8 cellular contexts compared by ENCODE assay signal in the genomic region with DNA sequence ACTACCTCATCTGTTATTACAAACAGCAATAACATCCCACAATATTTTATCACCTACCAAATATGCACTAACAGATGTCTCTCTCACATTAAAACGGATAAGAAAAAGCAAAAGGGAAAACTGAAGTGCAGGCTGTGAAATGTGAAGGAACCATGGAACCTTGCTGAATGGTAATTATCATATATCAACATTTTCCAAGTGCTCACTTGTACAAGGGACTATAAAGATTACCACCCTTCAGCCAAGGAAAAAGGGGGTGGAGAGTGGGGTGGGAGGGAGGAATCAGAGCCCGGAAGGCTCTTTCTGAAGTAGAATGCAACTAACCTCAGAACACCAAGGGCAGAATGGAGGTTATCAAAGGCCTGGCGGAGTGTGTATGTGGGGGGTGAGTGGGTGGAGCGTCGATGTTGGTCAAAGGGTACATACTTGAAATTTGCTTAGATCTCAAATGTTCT. TPM values are rescaled to one million over a fixed set of nuclear protein-coding genes. Genes with fewer than 3 reads are reported as not detected.
DNase-seq lines count a peak whose midpoint lies in the region; ATAC-seq, FAIRE-seq and TF ChIP-seq lines count a peak whose summit lies in the region.

No MANE protein-coding gene starts in this region.

- TF ChIP-seq POLR2A in ovary (IDR thresholded peaks at IDR 0.05): no peak
- TF ChIP-seq POLR2A in body of pancreas (IDR thresholded peaks at IDR 0.05): no peak

- H3K36me3 ChIP-seq in ovary (no peaks in the 10 kb centered on the region), body of pancreas (replicated peaks in 1 of 2; ENCODE audit: insufficient read depth in 1 of 2, low read depth in 2 of 2) (no peaks in the 10 kb centered on the region)

- DNase-seq in activated naive CD4-positive, alpha-beta T cell treated with Interleukin-2 at 50 U/mL for 16 hours: peak; percentile 19
- DNase-seq in activated naive CD4-positive, alpha-beta T cell (lab: John Stamatoyannopoulos, UW): no peak
- DNase-seq in activated CD4-positive, alpha-beta T cell treated with anti-CD3 and anti-CD28 coated beads, Interleukin-2, amount 10 ng/mL, durations not matched to agents 24 days and 14 days: peak; percentile 79
- DNase-seq in epithelial cell of prostate (ENCODE audit: low read depth, low spot score) (no peak), ovary (no peak), RCC 7860 (ENCODE audit: low spot score) (no peak), body of pancreas (no peak)

- no peak for TF ChIP-seq EP300 in ovary (IDR thresholded peaks at IDR 0.05)

- 8 to 10% (median 10%) methylated on average over 5 of the region's 5 CpGs for WGBS in ovary, 3 donors
- 8 to 9% methylated on average over 5 of the region's 5 CpGs for WGBS in body of pancreas, 2 donors

- H3K4me1 ChIP-seq in ovary (ENCODE audit: insufficient read depth): peaks cover 2% of the 10 kb centered on the region
- peaks cover 10% of the 10 kb centered on the region for H3K4me1 ChIP-seq in body of pancreas

- H3K9me3 ChIP-seq in ovary: no peaks in the 10 kb centered on the region
- H3K9me3 ChIP-seq in body of pancreas: no peaks in the 10 kb centered on the region

- TF ChIP-seq CTCF in ovary (IDR thresholded peaks at IDR 0.05) (no peak), body of pancreas (IDR thresholded peaks at IDR 0.05) (no peak)

- intact Hi-C loops in activated CD4-positive, alpha-beta T cell treated with anti-CD3 and anti-CD28 coated beads, Interleukin-2, amount 10 ng/mL, durations not matched to agents 24 days and 14 days (cut with micrococcal nuclease): loop anchor here (1.0 to 5.0 kb wide), 2 partner anchors 86 to 91 kb away; a partner anchor contains a TSS
- intact Hi-C loops in ovary (cut with DNase I) (no loop called here), body of pancreas (cut with DNase I) (no loop called here)

- peaks cover 14% of the 10 kb centered on the region for H3K36me3 Mint-ChIP-seq in activated CD4-positive, alpha-beta T cell treated with anti-CD3 and anti-CD28 coated beads, Interleukin-2, amount 10 ng/mL, durations not matched to agents 24 days and 14 days (ENCODE audit: low read depth)

- H3K27me3 Mint-ChIP-seq in activated CD4-positive, alpha-beta T cell treated with anti-CD3 and anti-CD28 coated beads, Interleukin-2, amount 10 ng/mL, durations not matched to agents 24 days and 14 days: peaks cover 7% of the 10 kb centered on the region

- peak overlapping the region; percentile 62 for H3K27ac ChIP-seq in epithelial cell of prostate
- no peak overlapping the region for H3K27ac ChIP-seq in ovary
- H3K27ac ChIP-seq in body of pancreas: peak overlapping the region in 2 of 4 donors; percentile 88

- peaks cover 4% of the 10 kb centered on the region for H3K9me3 Mint-ChIP-seq in activated CD4-positive, alpha-beta T cell treated with anti-CD3 and anti-CD28 coated beads, Interleukin-2, amount 10 ng/mL, durations not matched to agents 24 days and 14 days

- peak overlapping the region; percentile 91 for H3K27ac Mint-ChIP-seq in activated CD4-positive, alpha-beta T cell treated with anti-CD3 and anti-CD28 coated beads, Interleukin-2, amount 10 ng/mL, durations not matched to agents 24 days and 14 days

- ATAC-seq in body of pancreas (no peak), HG02642 (IDR thresholded peaks at IDR 0.05; ENCODE audit: poor library complexity, unreplicated experiment) (no peak)

- no peak for FAIRE-seq in RCC 7860 (lab: Jason Lieb, UNC)

- H3K4me1 Mint-ChIP-seq in activated CD4-positive, alpha-beta T cell treated with anti-CD3 and anti-CD28 coated beads, Interleukin-2, amount 10 ng/mL, durations not matched to agents 24 days and 14 days: peaks cover 28% of the 10 kb centered on the region

- peak overlapping the region; percentile 91 for H3K4me3 Mint-ChIP-seq in activated CD4-positive, alpha-beta T cell treated with anti-CD3 and anti-CD28 coated beads, Interleukin-2, amount 10 ng/mL, durations not matched to agents 24 days and 14 days

- no peaks in the 10 kb centered on the region for H3K27me3 ChIP-seq in ovary
- no peaks in the 10 kb centered on the region for H3K27me3 ChIP-seq in body of pancreas

- peak overlapping the region; percentile 82 for H3K4me3 ChIP-seq in ovary
- no peak overlapping the region for H3K4me3 ChIP-seq in body of pancreas

RNA-seq across cellular contexts. Expression of a gene that starts 1.2 kb away (rescaled TPM):
- total RNA-seq in activated CD4-positive, alpha-beta T cell treated with anti-CD3 and anti-CD28 coated beads, Interleukin-2, amount 10 ng/mL, durations not matched to agents 24 days and 14 days: 68.6 and 70.4 TPM in 2 replicates
- total RNA-seq in ovary (10 to 100 TPM; 45.2 to 71.5 (median 64.5) TPM), body of pancreas (10 to 100 TPM; 28.8 to 41.2 TPM)
- polyA plus RNA-seq in ovary: 10 to 100 TPM; 44.3 to 80.3 TPM

Comparison
In these comparisons a context has a peak if more than half of its experiments do, and no peak if none do; other contexts are left out.
1. DNase-seq: peak in activated naive CD4-positive, alpha-beta T cell treated with Interleukin-2 at 50 U/mL for 16 hours (single experiment) and activated CD4-positive, alpha-beta T cell treated with anti-CD3 and anti-CD28 coated beads, Interleukin-2, amount 10 ng/mL, durations not matched to agents 24 days and 14 days (single experiment); none in activated naive CD4-positive, alpha-beta T cell (0 of 4), epithelial cell of prostate (single experiment), ovary (0 of 5), RCC 7860 (single experiment) and body of pancreas (0 of 4).